In genomic region chr21:14699433-14700410, GRCh38 we compare ENCODE assay signal across 22 cellular contexts.
DNase-seq lines count a peak whose midpoint lies in the region; ATAC-seq, FAIRE-seq and TF ChIP-seq lines count a peak whose summit lies in the region.
"Had no signal": no experiment of that assay in that cellular context is flagged by ENCODE, and none has a peak within 500 bp of the region (broad histone marks: within the 10 kb centered on the region; RNA-seq: fewer than 3 reads in every experiment).

No MANE protein-coding gene starts in this region.

- H3K27me3 ChIP-seq in RWPE2 (ENCODE audit: insufficient read depth, poor library complexity, severe bottlenecking) (no peaks in the 10 kb centered on the region), left lung (no peaks in the 10 kb centered on the region), stomach (no peaks in the 10 kb centered on the region)

- ATAC-seq in RWPE2 (ENCODE audit: low read depth) (peak; percentile 81), left lung (peak; percentile 37), HG02870 (IDR thresholded peaks at IDR 0.05; ENCODE audit: unreplicated experiment) (no peak)
- ATAC-seq: Panc1 had no signal

- CTCF ChIA-PET in activated CD4-positive, alpha-beta T cell treated with anti-CD3 and anti-CD28 coated beads, Interleukin-2, amount 10 ng/mL, durations not matched to agents 7 days and 5 days (lab: Charles Lee), result no interaction called here

- peak overlapping the region; percentile 27 for H3K27ac ChIP-seq in RWPE2 (ENCODE audit: poor library complexity, severe bottlenecking)
- no peak overlapping the region for H3K27ac ChIP-seq in left lung
- peak overlapping the region in 3 of 5 donors; percentile 35 to 45 (median 43) for H3K27ac ChIP-seq in stomach

- POLR2A ChIA-PET in activated CD4-positive, alpha-beta T cell treated with anti-CD3 and anti-CD28 coated beads, Interleukin-2, amount 10 ng/mL, durations not matched to agents 7 days and 5 days (lab: Charles Lee), result no interaction called here

- TF ChIP-seq EP300 in stomach (IDR thresholded peaks at IDR 0.05), result no peak

- H3K4me3 Mint-ChIP-seq in activated CD4-positive, alpha-beta T cell treated with anti-CD3 and anti-CD28 coated beads, Interleukin-2, amount 10 ng/mL, durations not matched to agents 7 days and 5 days, result no peak overlapping the region
- H3K4me3 Mint-ChIP-seq: CD4-positive, alpha-beta memory T cell; H9; IgD-negative memory B cell had no signal

- no peaks in the 10 kb centered on the region for H3K36me3 Mint-ChIP-seq in activated CD4-positive, alpha-beta T cell treated with anti-CD3 and anti-CD28 coated beads, Interleukin-2, amount 10 ng/mL, durations not matched to agents 7 days and 5 days (ENCODE audit: low read depth)
- H3K36me3 Mint-ChIP-seq: CD4-positive, alpha-beta memory T cell; IgD-negative memory B cell had no signal

- H3K27me3 Mint-ChIP-seq in activated CD4-positive, alpha-beta T cell treated with anti-CD3 and anti-CD28 coated beads, Interleukin-2, amount 10 ng/mL, durations not matched to agents 7 days and 5 days, result no peaks in the 10 kb centered on the region
- H3K27me3 Mint-ChIP-seq: CD4-positive, alpha-beta memory T cell; IgD-negative memory B cell had no signal

- H3K4me3 ChIP-seq in RWPE2 (ENCODE audit: severe bottlenecking) (no peak overlapping the region), left lung (no peak overlapping the region), stomach (no peak overlapping the region)

- H3K4me1 ChIP-seq in RWPE2 (ENCODE audit: insufficient read depth, poor library complexity, severe bottlenecking), result peaks cover 16% of the 10 kb centered on the region
- H3K4me1 ChIP-seq in left lung, result no peaks in the 10 kb centered on the region
- H3K4me1 ChIP-seq in stomach, result no peaks in the 10 kb centered on the region

- no peaks in the 10 kb centered on the region for H3K4me1 Mint-ChIP-seq in activated CD4-positive, alpha-beta T cell treated with anti-CD3 and anti-CD28 coated beads, Interleukin-2, amount 10 ng/mL, durations not matched to agents 7 days and 5 days
- H3K4me1 Mint-ChIP-seq: CD4-positive, alpha-beta memory T cell; IgD-negative memory B cell had no signal

- H3K36me3 ChIP-seq in RWPE2 (ENCODE audit: low read depth) (no peaks in the 10 kb centered on the region), left lung (no peaks in the 10 kb centered on the region), stomach (no peaks in the 10 kb centered on the region)

- TF ChIP-seq CTCF in RWPE2 (IDR thresholded peaks at IDR 0.05; ENCODE audit: poor library complexity, severe bottlenecking), result no peak
- no peak for TF ChIP-seq CTCF in left lung (IDR thresholded peaks at IDR 0.05)
- TF ChIP-seq CTCF in stomach (IDR thresholded peaks at IDR 0.05), result no peak

- H3K9me3 ChIP-seq in RWPE2 (ENCODE audit: severe bottlenecking), result no peaks in the 10 kb centered on the region
- no peaks in the 10 kb centered on the region for H3K9me3 ChIP-seq in left lung
- H3K9me3 ChIP-seq in stomach, result no peaks in the 10 kb centered on the region
- H3K9me3 ChIP-seq: SK-N-SH had no signal

- intact Hi-C loops in left lung (cut with DNase I), result no loop called here
- intact Hi-C loops in stomach (cut with DNase I; ENCODE audit: low total_unique reads), result no loop called here

- H3K9me3 Mint-ChIP-seq in activated CD4-positive, alpha-beta T cell treated with anti-CD3 and anti-CD28 coated beads, Interleukin-2, amount 10 ng/mL, durations not matched to agents 7 days and 5 days, result peaks cover 8% of the 10 kb centered on the region
- H3K9me3 Mint-ChIP-seq: CD4-positive, alpha-beta memory T cell; H9; IgD-negative memory B cell had no signal

- DNase-seq in activated CD4-positive, alpha-beta T cell treated with anti-CD3 and anti-CD28 coated beads, Interleukin-2, amount 10 ng/mL, durations not matched to agents 7 days and 5 days, result no peak
- DNase-seq in activated CD4-positive, alpha-beta T cell treated with anti-CD3 and anti-CD28 coated beads for 1 hour, result no peak
- DNase-seq in RWPE2 (ENCODE audit: low spot score) (no peak), left lung (no peak), stomach (peak; percentile 64), RCC 7860 (ENCODE audit: low spot score) (no peak), NCI-H526 (lab: John Stamatoyannopoulos, UW) (no peak)
- DNase-seq: 8988T; CD4-positive, alpha-beta memory T cell; GF-D8; H9; NCI-H1436; NCI-H2029 treated with DMSO at 0.1 percent for 48 hours; NCI-H510A; NCI-H82; Right ventricle myocardium superior; SK-N-SH had no signal

- peak overlapping the region; percentile 16 for H3K27ac Mint-ChIP-seq in activated CD4-positive, alpha-beta T cell treated with anti-CD3 and anti-CD28 coated beads, Interleukin-2, amount 10 ng/mL, durations not matched to agents 7 days and 5 days
- H3K27ac Mint-ChIP-seq: CD4-positive, alpha-beta memory T cell; H9; IgD-negative memory B cell had no signal

- no peak for TF ChIP-seq POLR2A in stomach (IDR thresholded peaks at IDR 0.05)

- no peak for FAIRE-seq in RCC 7860 (lab: Jason Lieb, UNC)
- FAIRE-seq: GM12891, GM19239 had no signal

- WGBS in stomach, 5 donors, result 28 to 54% (median 43%) methylated on average over 3 of the region's 3 CpGs

Comparison
In these comparisons a context has a peak if more than half of its experiments do, and no peak if none do; other contexts are left out.
1. H3K27ac ChIP-seq: peak in RWPE2 (single experiment) and stomach (3 of 5); none in left lung (0 of 2).